8 cellular contexts compared by ENCODE assay signal in genomic region chr17:3636154-3636907, GRCh38. TPM values are rescaled to one million over a fixed set of nuclear protein-coding genes. Genes with fewer than 3 reads are reported as not detected.
A peak's percentile ranks its signal among the peaks of the same experiment; 100 is the strongest.
DNase-seq lines count a peak whose midpoint lies in the region; ATAC-seq and TF ChIP-seq lines count a peak whose summit lies in the region.

CTNS (plus strand) TSS chr17:3636760; CDS start chr17:3640207, 3,447 bp downstream.
A gene with protein sequence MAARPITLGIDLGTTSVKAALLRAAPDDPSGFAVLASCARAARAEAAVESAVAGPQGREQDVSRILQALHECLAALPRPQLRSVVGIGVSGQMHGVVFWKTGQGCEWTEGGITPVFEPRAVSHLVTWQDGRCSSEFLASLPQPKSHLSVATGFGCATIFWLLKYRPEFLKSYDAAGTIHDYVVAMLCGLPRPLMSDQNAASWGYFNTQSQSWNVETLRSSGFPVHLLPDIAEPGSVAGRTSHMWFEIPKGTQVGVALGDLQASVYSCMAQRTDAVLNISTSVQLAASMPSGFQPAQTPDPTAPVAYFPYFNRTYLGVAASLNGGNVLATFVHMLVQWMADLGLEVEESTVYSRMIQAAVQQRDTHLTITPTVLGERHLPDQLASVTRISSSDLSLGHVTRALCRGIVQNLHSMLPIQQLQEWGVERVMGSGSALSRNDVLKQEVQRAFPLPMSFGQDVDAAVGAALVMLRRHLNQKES (minus strand): TSS chr17:3636250. CDS start chr17:3636219, 31 bp downstream.

- DNase-seq in NCI-H2196 treated with DMSO at 0.1 percent for 48 hours (lab: John Stamatoyannopoulos, UW; ENCODE audit: unreplicated experiment) (peak; percentile 70), breast epithelium (ENCODE audit: low spot score in 2 of 2) (peak; percentile 95 to 96)

- TF ChIP-seq CTCF in VCaP (conservative IDR thresholded peaks at IDR 0.05) = no peak
- TF ChIP-seq CTCF in breast epithelium (IDR thresholded peaks at IDR 0.05) = no peak

- H3K9me3 ChIP-seq in breast epithelium (no peaks in the 10 kb centered on the region), iPS-18c (ENCODE audit: control insufficient read depth, insufficient read depth, low read length) (no peaks in the 10 kb centered on the region)

- peak within 1 kb of the TSS; percentile 91 for H3K27ac ChIP-seq in ACC112 (ENCODE audit: low read depth, low read length)
- peak within 1 kb of the TSS; percentile 97 for H3K27ac ChIP-seq in VCaP
- H3K27ac ChIP-seq in breast epithelium = peak within 1 kb of the TSS; percentile 99
- H3K27ac ChIP-seq in skin epidermis = peak within 1 kb of the TSS; percentile 69 to 100 (median 98)

- intact Hi-C loops in breast epithelium (cut with DNase I; ENCODE audit: low total_unique reads) = no loop called here

- H3K27me3 ChIP-seq in ACC112 (ENCODE audit: insufficient read depth, low read length) (no peaks in the 10 kb centered on the region), breast epithelium (no peaks in the 10 kb centered on the region)

- H3K4me3 ChIP-seq in ACC112 (ENCODE audit: low read depth, low read length) (peak within 1 kb of the TSS; percentile 97), breast epithelium (peak within 1 kb of the TSS; percentile 93 to 98 (median 96)), iPS-18c (ENCODE audit: insufficient read depth, low read depth, low read length) (peak within 1 kb of the TSS; percentile 95), skin epidermis (peak within 1 kb of the TSS; percentile 62 to 95 (median 75))

- H3K4me1 ChIP-seq in ACC112 (ENCODE audit: control insufficient read depth, insufficient read depth, low read length, unreplicated experiment) (peaks cover 8% of the 10 kb centered on the region), breast epithelium (peaks cover 0 to 7% of the 10 kb centered on the region in 2 donors)

- peak within 1 kb of the TSS; percentile 88 for H2AFZ ChIP-seq in ACC112 (ENCODE audit: low read length, unreplicated experiment)

- ATAC-seq in GM18870 (IDR thresholded peaks at IDR 0.05; ENCODE audit: unreplicated experiment) = peak; percentile 83
- ATAC-seq in HG03135 (IDR thresholded peaks at IDR 0.05; ENCODE audit: unreplicated experiment) = peak; percentile 95

- H3K36me3 ChIP-seq in ACC112 (ENCODE audit: insufficient read depth, low read length) (no peaks in the 10 kb centered on the region), breast epithelium (no peaks in the 10 kb centered on the region)

- H3K79me2 ChIP-seq in ACC112 (ENCODE audit: control insufficient read depth, insufficient read depth, low read length, unreplicated experiment) = peaks cover 14% of the 10 kb centered on the region

- TF ChIP-seq POLR2A in breast epithelium (IDR thresholded peaks at IDR 0.05) = no peak

RNA-seq across cellular contexts. Expression of gene CTNS, which starts in this region (rescaled TPM):
- 10 to 100 TPM; 20.0 to 31.0 (median 20.1) TPM for total RNA-seq in breast epithelium

RNA-seq across cellular contexts. Expression of the second gene that starts in this region (rescaled TPM):
- total RNA-seq in breast epithelium = 10 to 100 TPM in 2 of 3 donors, 1 to 10 TPM in 1; 9.5 to 17.4 (median 16.4) TPM

Comparison
In these comparisons a context has a peak if more than half of its experiments do, and no peak if none do; other contexts are left out.
1. Peak in every context shown above with its lines: DNase-seq, ATAC-seq, H3K4me3 ChIP-seq and H3K27ac ChIP-seq.